In genomic region chr7:98283127-98283886, GRCh38 we compare ENCODE assay signal across 7 cellular contexts. TPM values are rescaled to one million over a fixed set of nuclear protein-coding genes. Genes with fewer than 3 reads are reported as not detected.
DNase-seq lines count a peak whose midpoint lies in the region.

No MANE protein-coding gene starts in this region.

- CTCF ChIA-PET in activated CD4-positive, alpha-beta memory T cell treated with anti-CD3 and anti-CD28 coated beads for 36 hours (lab: Charles Lee), result no interaction called here

- H3K4me3 Mint-ChIP-seq in activated CD4-positive, alpha-beta memory T cell treated with anti-CD3 and anti-CD28 coated beads for 36 hours, result peak overlapping the region; percentile 79

- peaks cover 24% of the 10 kb centered on the region for H3K4me1 ChIP-seq in HUES64 (ENCODE audit: insufficient read depth, low read length)

- H3K36me3 Mint-ChIP-seq in activated CD4-positive, alpha-beta memory T cell treated with anti-CD3 and anti-CD28 coated beads for 36 hours, result peaks cover 2% of the 10 kb centered on the region

- no peaks in the 10 kb centered on the region for H3K9me3 ChIP-seq in HUES64 (ENCODE audit: insufficient read depth, low read depth, low read length)

- H3K9me3 Mint-ChIP-seq in activated CD4-positive, alpha-beta memory T cell treated with anti-CD3 and anti-CD28 coated beads for 36 hours, result no peaks in the 10 kb centered on the region

- H3K27ac Mint-ChIP-seq in activated CD4-positive, alpha-beta memory T cell treated with anti-CD3 and anti-CD28 coated beads for 36 hours, result no peak overlapping the region

- peaks cover 9% of the 10 kb centered on the region; the same call in 1 of the 2 replicates for H3K36me3 ChIP-seq in HUES64 (ENCODE audit: insufficient read depth, low read length)

- H3K4me3 ChIP-seq in HUES64 (ENCODE audit: low read length), result peak overlapping the region; percentile 79

- intact Hi-C loops in activated CD4-positive, alpha-beta memory T cell treated with anti-CD3 and anti-CD28 coated beads for 36 hours (cut with micrococcal nuclease), result loop anchor here (5.0 kb wide), 1 partner anchor 134 kb away; no protein-coding TSS in a partner anchor

- WGBS in HUES64, result 91% methylated on average over 19 of the region's 19 CpGs

- no peak overlapping the region for H3K27ac ChIP-seq in HUES64 (ENCODE audit: low read depth, low read length)

- POLR2A ChIA-PET in activated CD4-positive, alpha-beta memory T cell treated with anti-CD3 and anti-CD28 coated beads for 36 hours (lab: Charles Lee), result no interaction called here

- DNase-seq in activated CD4-positive, alpha-beta memory T cell treated with anti-CD3 and anti-CD28 coated beads for 36 hours, result no peak
- DNase-seq in glomerular visceral epithelial cell (ENCODE audit: extremely low spot score) (peak; percentile 38), renal cortical epithelial cell (ENCODE audit: low read depth) (peak; percentile 76), NCI-H2029 treated with DMSO at 0.1 percent for 48 hours (lab: John Stamatoyannopoulos, UW) (no peak), NCI-H2196 (lab: John Stamatoyannopoulos, UW; ENCODE audit: unreplicated experiment) (no peak), COLO668 (lab: John Stamatoyannopoulos, UW; ENCODE audit: unreplicated experiment) (no peak)

- H3K9ac ChIP-seq in HUES64 (ENCODE audit: low read depth, low read length), result 0 out of 2 replicates have a peak overlapping the region, but pooled peaks have one; percentile 81

- H3K27me3 Mint-ChIP-seq in activated CD4-positive, alpha-beta memory T cell treated with anti-CD3 and anti-CD28 coated beads for 36 hours, result no peaks in the 10 kb centered on the region

- peaks cover 32% of the 10 kb centered on the region for H3K4me1 Mint-ChIP-seq in activated CD4-positive, alpha-beta memory T cell treated with anti-CD3 and anti-CD28 coated beads for 36 hours (ENCODE audit: low read depth)

- H3K27me3 ChIP-seq in HUES64 (ENCODE audit: insufficient read depth, low read length), result no peaks in the 10 kb centered on the region

RNA-seq across cellular contexts. Expression of gene BRI3, which starts 1.8 kb away (rescaled TPM):
- polyA plus RNA-seq in HUES64 (2013, experiment 1 of 2), result 81.7 TPM
- 99.2 TPM for polyA plus RNA-seq in HUES64 (2013, experiment 2 of 2)
- 10 to 100 TPM; 52.0 to 52.9 TPM for total RNA-seq in activated CD4-positive, alpha-beta memory T cell treated with anti-CD3 and anti-CD28 coated beads for 36 hours
- 24.8 and 30.8 TPM in 2 replicates for total RNA-seq in renal cortical epithelial cell

RNA-seq across cellular contexts. Expression of gene TECPR1, which starts 31.3 kb away (rescaled TPM):
- 6.6 TPM for polyA plus RNA-seq in HUES64 (2013, experiment 1 of 2)
- polyA plus RNA-seq in HUES64 (2013, experiment 2 of 2), result 7.0 TPM
- 10 to 100 TPM; 34.5 to 35.3 TPM for total RNA-seq in activated CD4-positive, alpha-beta memory T cell treated with anti-CD3 and anti-CD28 coated beads for 36 hours
- total RNA-seq in renal cortical epithelial cell, result 19.6 and 22.0 TPM in 2 replicates

Comparison
In these comparisons a context has a peak if more than half of its experiments do, and no peak if none do; other contexts are left out.
1. DNase-seq: peak in glomerular visceral epithelial cell (single experiment) and renal cortical epithelial cell (single experiment); none in activated CD4-positive, alpha-beta memory T cell treated with anti-CD3 and anti-CD28 coated beads for 36 hours (single experiment), NCI-H2029 treated with DMSO at 0.1 percent for 48 hours (single experiment), NCI-H2196 (single experiment) and COLO668 (single experiment).